In genomic region chr4:85474818-85475630, GRCh38 we compare ENCODE assay signal across 8 cellular contexts. TPM values are rescaled to one million over a fixed set of nuclear protein-coding genes. Genes with fewer than 3 reads are reported as not detected.
DNase-seq lines count a peak whose midpoint lies in the region; ATAC-seq, FAIRE-seq and TF ChIP-seq lines count a peak whose summit lies in the region.

Gene ARHGAP24 (plus strand): TSS chr4:85475150.

- peak within 1 kb of the TSS; percentile 78 to 82 for H3K4me3 ChIP-seq in neutrophil (ENCODE audit: low read depth in 1 of 2, low read length in 1 of 2)

- FAIRE-seq in GM19239 (lab: Jason Lieb, UNC): peak; percentile 90

- H3K4me1 ChIP-seq in neutrophil (ENCODE audit: control insufficient read depth in 1 of 2, insufficient read depth in 1 of 2, low read depth in 1 of 2, low read length in 1 of 2): peaks cover 29 to 31% of the 10 kb centered on the region in 2 experiments

- no peaks in the 10 kb centered on the region for H3K27me3 ChIP-seq in neutrophil

- no peaks in the 10 kb centered on the region for H3K9me3 ChIP-seq in neutrophil

- H3K4me3 Mint-ChIP-seq in activated T-cell treated with anti-CD3 and anti-CD28 coated beads, Interleukin-2, amount 50 U/mL, for 72 hours: peak within 1 kb of the TSS; percentile 57 to 60

- peaks cover 0 to 2% of the 10 kb centered on the region in 2 donors for H3K9me3 Mint-ChIP-seq in activated T-cell treated with anti-CD3 and anti-CD28 coated beads, Interleukin-2, amount 50 U/mL, for 72 hours

- peak; percentile 94 for ATAC-seq in HG03175 (IDR thresholded peaks at IDR 0.05; ENCODE audit: unreplicated experiment)
- ATAC-seq in activated T-cell treated with anti-CD3 and anti-CD28 coated beads, Interleukin-2, amount 50 U/mL, for 72 hours (replicated peaks in 1 of 2): peak; percentile 67 to 68

- DNase-seq in COLO829 (ENCODE audit: low spot score) (peak; percentile 58), GM19239 (ENCODE audit: insufficient read length, low spot score) (peak; percentile 31), NCI-H345 treated with DMSO at 0.1 percent for 48 hours (lab: John Stamatoyannopoulos, UW; ENCODE audit: unreplicated experiment) (peak; percentile 72), glomerular visceral epithelial cell (ENCODE audit: extremely low spot score) (peak; percentile 70), NK-92 (lab: John Stamatoyannopoulos, UW; ENCODE audit: unreplicated experiment) (no peak)
- DNase-seq in activated T-cell treated with anti-CD3 and anti-CD28 coated beads, Interleukin-2, amount 50 U/mL, for 72 hours: peak; percentile 7 to 13

- peaks cover 6% of the 10 kb centered on the region for H3K4me1 Mint-ChIP-seq in activated T-cell treated with anti-CD3 and anti-CD28 coated beads, Interleukin-2, amount 50 U/mL, for 72 hours (ENCODE audit: low read depth)

- peaks cover 23% of the 10 kb centered on the region for H3K27me3 Mint-ChIP-seq in activated T-cell treated with anti-CD3 and anti-CD28 coated beads, Interleukin-2, amount 50 U/mL, for 72 hours (ENCODE audit: low read depth)

- H3K36me3 Mint-ChIP-seq in activated T-cell treated with anti-CD3 and anti-CD28 coated beads, Interleukin-2, amount 50 U/mL, for 72 hours (ENCODE audit: insufficient read depth in 2 of 2): no peaks in the 10 kb centered on the region

- H3K27ac ChIP-seq in neutrophil: peak within 1 kb of the TSS; percentile 90

- no peaks in the 10 kb centered on the region for H3K36me3 ChIP-seq in neutrophil

- no peak within 1 kb of the TSS for H3K27ac Mint-ChIP-seq in activated T-cell treated with anti-CD3 and anti-CD28 coated beads, Interleukin-2, amount 50 U/mL, for 72 hours

- TF ChIP-seq CTCF in neutrophil (IDR thresholded peaks at IDR 0.05): no peak

RNA-seq across cellular contexts. Expression of gene ARHGAP24, which starts in this region (rescaled TPM):
- not detected for total RNA-seq in activated T-cell treated with anti-CD3 and anti-CD28 coated beads, Interleukin-2, amount 50 U/mL, for 72 hours

Comparison
In these comparisons a context has a peak if more than half of its experiments do, and no peak if none do; other contexts are left out.
1. Peak in DNase-seq and ATAC-seq in activated T-cell treated with anti-CD3 and anti-CD28 coated beads, Interleukin-2, amount 50 U/mL, for 72 hours; RNA of the gene not detected or under 1 TPM.